Comparison of ENCODE assay signal across 12 cellular contexts in genomic region chr2:160417745-160418397, GRCh38.
DNase-seq lines count a peak whose midpoint lies in the region; ATAC-seq and TF ChIP-seq lines count a peak whose summit lies in the region.
"Had no signal": no experiment of that assay in that cellular context is flagged by ENCODE, and none has a peak within 500 bp of the region (broad histone marks: within the 10 kb centered on the region; RNA-seq: fewer than 3 reads in every experiment).

No MANE protein-coding gene starts in this region.

- no peak overlapping the region for H3K4me3 ChIP-seq in choroid plexus epithelial cell (ENCODE audit: low read depth, low read length)
- H3K4me3 ChIP-seq: Peyer's patch, skin epidermis, upper lobe of left lung had no signal

- DNase-seq in activated CD4-positive, CD25-positive, alpha-beta regulatory T cell treated with anti-CD3 and anti-CD28 coated beads, Interleukin-2, amount 50 U/mL, for 72 hours, result no peak
- DNase-seq in RKO (ENCODE audit: low spot score) (peak; percentile 9), choroid plexus epithelial cell (ENCODE audit: low read depth) (peak; percentile 75), putamen (ENCODE audit: low spot score) (peak; percentile 74), NCI-H345 treated with DMSO at 0.1 percent for 48 hours (lab: John Stamatoyannopoulos, UW; ENCODE audit: unreplicated experiment) (no peak), NCI-H526 treated with DMSO at 0.1 percent for 48 hours (lab: John Stamatoyannopoulos, UW) (no peak), HT-29 (ENCODE audit: low spot score) (no peak)
- DNase-seq: MV-4-11, Peyer's patch, upper lobe of left lung had no signal

- peak; percentile 79 to 80 for ATAC-seq in activated CD4-positive, CD25-positive, alpha-beta regulatory T cell treated with anti-CD3 and anti-CD28 coated beads, Interleukin-2, amount 50 U/mL, for 24 hours

- no peak for TF ChIP-seq CTCF in choroid plexus epithelial cell (conservative IDR thresholded peaks at IDR 0.05; ENCODE audit: low read depth, low read length)

Comparison
In these comparisons a context has a peak if more than half of its experiments do, and no peak if none do; other contexts are left out.
1. DNase-seq: peak in RKO (single experiment), choroid plexus epithelial cell (single experiment) and putamen (single experiment); none in activated CD4-positive, CD25-positive, alpha-beta regulatory T cell treated with anti-CD3 and anti-CD28 coated beads, Interleukin-2, amount 50 U/mL, for 72 hours (single experiment), NCI-H345 treated with DMSO at 0.1 percent for 48 hours (single experiment), NCI-H526 treated with DMSO at 0.1 percent for 48 hours (single experiment) and HT-29 (single experiment).